In genomic region chr22:23921586-23922201, GRCh38 we compare ENCODE assay signal across 12 cellular contexts. TPM values are rescaled to one million over a fixed set of nuclear protein-coding genes. Genes with fewer than 3 reads are reported as not detected.
A peak's percentile ranks its signal among the peaks of the same experiment; 100 is the strongest.
DNase-seq lines count a peak whose midpoint lies in the region; ATAC-seq and TF ChIP-seq lines count a peak whose summit lies in the region.
"Not testable (repeated sequence)": the region's sequence is repeated elsewhere in the genome, so short reads cannot be mapped to it uniquely, and the experiment has no call there.
"Had no signal": no experiment of that assay in that cellular context is flagged by ENCODE, and none has a peak within 500 bp of the region (broad histone marks: within the 10 kb centered on the region; RNA-seq: fewer than 3 reads in every experiment).

No MANE protein-coding gene starts in this region.

- peaks cover 12% of the 10 kb centered on the region for H3K36me3 Mint-ChIP-seq in WTC11
- peaks cover 61% of the 10 kb centered on the region for H3K36me3 Mint-ChIP-seq in stimulated activated memory B cell treated with anti-CD40 and anti-IgM and Interleukin-4, amounts not matched to agents 10 μg/mL and 1 μg/mL and 100 μg/mL, for 72 hours

- H3K27me3 Mint-ChIP-seq in WTC11 (ENCODE audit: low read depth) = peaks cover 34% of the 10 kb centered on the region
- H3K27me3 Mint-ChIP-seq in stimulated activated memory B cell treated with anti-CD40 and anti-IgM and Interleukin-4, amounts not matched to agents 10 μg/mL and 1 μg/mL and 100 μg/mL, for 72 hours = not testable (repeated sequence)

- peaks cover 23% of the 10 kb centered on the region for H3K9me3 Mint-ChIP-seq in WTC11
- not testable (repeated sequence) for H3K9me3 Mint-ChIP-seq in stimulated activated memory B cell treated with anti-CD40 and anti-IgM and Interleukin-4, amounts not matched to agents 10 μg/mL and 1 μg/mL and 100 μg/mL, for 72 hours

- POLR2A ChIA-PET in WTC11 (lab: Charles Lee) = not testable (repeated sequence)

- not testable (repeated sequence) for ATAC-seq in WTC11; stimulated activated memory B cell treated with anti-CD40 and anti-IgM and Interleukin-4, amounts not matched to agents 10 μg/mL and 1 μg/mL and 100 μg/mL, for 72 hours

- CTCF ChIA-PET in WTC11 (lab: Charles Lee) = interaction anchor here (1.2 kb wide), 1 partner anchor 8 kb away, joined by 4 read pairs; no protein-coding TSS in a partner anchor

- not testable (repeated sequence) for H3K27ac Mint-ChIP-seq in WTC11
- peak overlapping the region; percentile 35 for H3K27ac Mint-ChIP-seq in stimulated activated memory B cell treated with anti-CD40 and anti-IgM and Interleukin-4, amounts not matched to agents 10 μg/mL and 1 μg/mL and 100 μg/mL, for 72 hours

- H3K4me1 Mint-ChIP-seq in WTC11; stimulated activated memory B cell treated with anti-CD40 and anti-IgM and Interleukin-4, amounts not matched to agents 10 μg/mL and 1 μg/mL and 100 μg/mL, for 72 hours: not testable (repeated sequence)

- TF ChIP-seq CTCF in WTC11 (IDR thresholded peaks at IDR 0.05); choroid plexus epithelial cell (conservative IDR thresholded peaks at IDR 0.05; ENCODE audit: low read depth, low read length): not testable (repeated sequence)

- DNase-seq in EH (ENCODE audit: low read depth) (peak; percentile 64), LHCN-M2 (ENCODE audit: low read depth) (peak; percentile 41), choroid plexus epithelial cell (ENCODE audit: low read depth) (peak; percentile 34), islet precursor cell (peak; percentile 81)
- not testable (repeated sequence) for DNase-seq in WTC11 (ENCODE audit: low spot score)

- not testable (repeated sequence) for H3K4me3 ChIP-seq in choroid plexus epithelial cell (ENCODE audit: low read depth, low read length)

- not testable (repeated sequence) for H3K4me3 Mint-ChIP-seq in WTC11; stimulated activated memory B cell treated with anti-CD40 and anti-IgM and Interleukin-4, amounts not matched to agents 10 μg/mL and 1 μg/mL and 100 μg/mL, for 72 hours

TF ChIP-seq in WTC11, 78 proteins besides CTCF, POLR2A, EP300 and RAD21:
- peak; percentile 87 for TF ChIP-seq GABPB1 (CRISPR knock-in tag; IDR thresholded peaks at IDR 0.05)
TF ChIP-seq in WTC11: peak in this region for 1; not testable (repeated sequence) for 77.

RNA-seq across cellular contexts. Expression of gene MIF, which starts 27.5 kb away (rescaled TPM):
- total RNA-seq in LHCN-M2 (2014; rRNA removed) (512 and 577 TPM in 2 replicates), WTC11 (2021) (1,424 to 1,978 TPM (median 1,885 TPM) in 3 replicates)
- 1,162 TPM for polyA plus RNA-seq in LHCN-M2 (2012)

RNA-seq across cellular contexts. Expression of gene GSTT2B, which starts 39.3 kb away (rescaled TPM):
- total RNA-seq in LHCN-M2 (2014; rRNA removed) = 1.5 and 3.0 TPM in 2 replicates
- polyA plus RNA-seq in LHCN-M2 (2012) = 4.3 TPM
- 16.6 to 23.2 TPM (median 19.8 TPM) in 3 replicates for total RNA-seq in WTC11 (2021)
- total RNA-seq: activated CD8-positive, alpha-beta T cell treated with anti-CD3 and anti-CD28 coated beads for 36 hours had no signal

RNA-seq across cellular contexts. Expression of gene DDTL, which starts 45.0 kb away (rescaled TPM):
- total RNA-seq in LHCN-M2 (2014; rRNA removed) (0.11 TPM in 1 of 2 replicates, not detected in the other), WTC11 (2021) (3.6 to 5.8 TPM (median 3.6 TPM) in 3 replicates)
- 1.8 TPM for polyA plus RNA-seq in LHCN-M2 (2012)
- total RNA-seq: activated CD8-positive, alpha-beta T cell treated with anti-CD3 and anti-CD28 coated beads for 36 hours had no signal

RNA-seq across cellular contexts. Expression of gene DDT, which starts 52.5 kb away (rescaled TPM):
- total RNA-seq in LHCN-M2 (2014; rRNA removed) (98.8 and 134 TPM in 2 replicates), WTC11 (2021) (194 to 238 TPM (median 205 TPM) in 3 replicates)
- polyA plus RNA-seq in LHCN-M2 (2012) = 172 TPM

RNA-seq across cellular contexts. Expression of gene GSTT2, which starts 58.2 kb away (rescaled TPM):
- 0.11 TPM in 1 of 2 replicates, not detected in the other for total RNA-seq in LHCN-M2 (2014; rRNA removed)
- polyA plus RNA-seq in LHCN-M2 (2012) = 0.44 TPM
- 0.50 to 1.2 TPM (median 1.1 TPM) in 3 replicates for total RNA-seq in WTC11 (2021)
- total RNA-seq: activated CD8-positive, alpha-beta T cell treated with anti-CD3 and anti-CD28 coated beads for 36 hours; dermis blood vessel endothelial cell; GM23338; mucosa of descending colon; subcutaneous adipose tissue had no signal
- polyA plus RNA-seq: CD14-positive monocyte had no signal
